6 cellular contexts compared by ENCODE assay signal in the genomic region with DNA sequence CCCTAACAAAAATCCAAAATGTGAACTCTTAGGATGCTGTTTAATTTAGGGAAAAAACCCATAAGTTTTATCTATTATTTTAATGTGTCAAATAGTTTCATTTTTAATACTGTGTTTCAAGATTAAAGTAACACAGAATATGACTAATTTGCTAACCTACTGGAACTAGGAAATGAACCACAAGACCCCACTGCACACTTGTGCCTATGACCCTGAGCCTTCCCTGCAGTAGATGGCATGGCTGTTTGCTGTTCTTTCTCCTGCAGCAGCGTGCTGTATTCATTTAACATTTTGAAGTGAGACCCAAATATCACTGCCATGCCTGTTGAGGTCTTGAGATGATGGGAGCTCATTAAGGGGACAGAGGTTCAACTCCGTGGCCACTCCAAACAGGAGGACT.
"Had no signal": no experiment of that assay in that cellular context is flagged by ENCODE, and none has a peak within 500 bp of the region (broad histone marks: within the 10 kb centered on the region; RNA-seq: fewer than 3 reads in every experiment).

No MANE protein-coding gene starts in this region.

- H3K4me3 ChIP-seq: GM23248, K562 had no signal

- ATAC-seq: K562 had no signal

- DNase-seq: GM23248, GOT3, H7, HCEC 1CT, IMR-90 had no signal
